Comparison of ENCODE assay signal across 21 cellular contexts in genomic region chr7:82250598-82250997, GRCh38.
DNase-seq lines count a peak whose midpoint lies in the region; ATAC-seq and TF ChIP-seq lines count a peak whose summit lies in the region.
"Had no signal": no experiment of that assay in that cellular context is flagged by ENCODE, and none has a peak within 500 bp of the region (broad histone marks: within the 10 kb centered on the region; RNA-seq: fewer than 3 reads in every experiment).

No MANE protein-coding gene starts in this region.

- POLR2A ChIA-PET in SK-N-SH (lab: Yijun Ruan, JAX), result no interaction called here

- H3K79me2 ChIP-seq in SK-N-SH (ENCODE audit: insufficient read depth) (no peaks in the 10 kb centered on the region), GM23248 (ENCODE audit: insufficient read depth) (no peaks in the 10 kb centered on the region)

- no peak for TF ChIP-seq RAD21 in SK-N-SH (IDR thresholded peaks at IDR 0.05; ENCODE audit: low read length)

- H4K20me1 ChIP-seq in SK-N-SH (ENCODE audit: insufficient read depth), result no peaks in the 10 kb centered on the region
- H4K20me1 ChIP-seq in GM23248 (ENCODE audit: insufficient read depth), result no peaks in the 10 kb centered on the region
- H4K20me1 ChIP-seq: BLaER1 had no signal

- DNase-seq in SK-N-SH, result no peak
- DNase-seq in AG10803 (ENCODE audit: low read depth), result peak; percentile 8
- DNase-seq in GM23248, result peak; percentile 4
- DNase-seq in amniotic epithelial cell (ENCODE audit: low read depth), result peak; percentile 12
- no peak for DNase-seq in NCI-H2081 (lab: John Stamatoyannopoulos, UW)
- DNase-seq: BE2C; C1 segment of cervical spinal cord; CD4-positive, alpha-beta memory T cell; CD4-positive, CD25-positive, alpha-beta regulatory T cell; CD8-positive, alpha-beta memory T cell; COR-L47; DND-41; EL; GDM1 had no signal

- H3K9ac ChIP-seq in SK-N-SH, result no peak overlapping the region
- no peak overlapping the region for H3K9ac ChIP-seq in GM23248
- H3K9ac ChIP-seq: BLaER1 had no signal

- H3K4me3 ChIP-seq in SK-N-SH (ENCODE audit: low read depth in 2 of 2, low read length in 1 of 2) (no peak overlapping the region), AG10803 (ENCODE audit: low read length) (no peak overlapping the region), GM23248 (no peak overlapping the region)
- H3K4me3 ChIP-seq: A549, BLaER1, GM12878 had no signal

- H3K4me1 ChIP-seq in SK-N-SH (ENCODE audit: control insufficient read depth in 1 of 2, insufficient read depth in 2 of 2, low read depth in 1 of 2, low read length in 1 of 2) (peaks cover 4 to 17% of the 10 kb centered on the region in 2 experiments; a peak in 3 of 4 replicates), GM23248 (ENCODE audit: insufficient read depth) (no peaks in the 10 kb centered on the region; the same call in 1 of the 2 replicates)
- H3K4me1 ChIP-seq: A549, BLaER1 had no signal

- H3K27me3 ChIP-seq in SK-N-SH (ENCODE audit: insufficient read depth), result no peaks in the 10 kb centered on the region
- no peaks in the 10 kb centered on the region for H3K27me3 ChIP-seq in GM23248 (replicated peaks; ENCODE audit: insufficient read depth)
- H3K27me3 ChIP-seq: BE2C, BLaER1 had no signal

- CTCF ChIA-PET in SK-N-SH (lab: Yijun Ruan, JAX), result interaction anchor here (0.8 to 1.5 kb wide), 2 partner anchors 14 to 16 kb away, joined by 3 to 5 read pairs; no protein-coding TSS in a partner anchor

- no peaks in the 10 kb centered on the region for H3K36me3 ChIP-seq in SK-N-SH (replicated peaks in 1 of 2; ENCODE audit: control insufficient read depth in 1 of 2, insufficient read depth in 2 of 2, low read length in 1 of 2)
- H3K36me3 ChIP-seq in GM23248 (ENCODE audit: low read depth), result no peaks in the 10 kb centered on the region
- H3K36me3 ChIP-seq: BLaER1 had no signal

- H3K9me2 ChIP-seq in SK-N-SH (no peaks in the 10 kb centered on the region), GM23248 (ENCODE audit: insufficient read depth) (no peaks in the 10 kb centered on the region)

- H3K9me3 ChIP-seq in SK-N-SH (no peaks in the 10 kb centered on the region), GM23248 (ENCODE audit: low read depth) (no peaks in the 10 kb centered on the region)
- H3K9me3 ChIP-seq: A549, BE2C, BLaER1 had no signal

- H3K4me2 ChIP-seq in SK-N-SH (no peak overlapping the region), GM23248 (ENCODE audit: unreplicated experiment) (no peak overlapping the region)
- H3K4me2 ChIP-seq: A549, BLaER1 had no signal

- TF ChIP-seq CTCF in SK-N-SH (IDR thresholded peaks at IDR 0.05), result no peak
- no peak for TF ChIP-seq CTCF in AG10803 (conservative IDR thresholded peaks at IDR 0.05; ENCODE audit: low read length)

- in situ Hi-C loops in GM23248 (cut with MboI), result no loop called here

- no peak for TF ChIP-seq EP300 in SK-N-SH (IDR thresholded peaks at IDR 0.05; ENCODE audit: borderline replicate concordance in 1 of 2, low read depth in 1 of 2, low read length in 1 of 2)

- ATAC-seq in SK-N-SH treated with all-trans-retinoic acid at 6 μM for 48 hours (no peak), HG03521 (IDR thresholded peaks at IDR 0.05; ENCODE audit: unreplicated experiment) (no peak), GM21786 (IDR thresholded peaks at IDR 0.05; ENCODE audit: unreplicated experiment) (no peak)
- ATAC-seq: A549, GM12878 had no signal

- peaks cover 4% of the 10 kb centered on the region for H3F3A ChIP-seq in SK-N-SH (replicated peaks; ENCODE audit: insufficient read depth)
- no peaks in the 10 kb centered on the region for H3F3A ChIP-seq in GM23248 (ENCODE audit: insufficient read depth)

- H3K27ac ChIP-seq in SK-N-SH (ENCODE audit: low read depth in 2 of 2, low read length in 1 of 2) (peak overlapping the region in 1 of 2 experiments; percentile 47; a peak in 2 of 4 replicates), GM23248 (no peak overlapping the region)
- H3K27ac ChIP-seq: 22Rv1, A549, BLaER1 had no signal

- no peak overlapping the region for H2AFZ ChIP-seq in SK-N-SH (ENCODE audit: low read depth)
- no peak overlapping the region for H2AFZ ChIP-seq in GM23248

TF ChIP-seq in SK-N-SH treated with all-trans-retinoic acid at 6 μM for 48 hours, 23 proteins besides CTCF, POLR2A, EP300 and RAD21 (continues in another document):
- TF ChIP-seq TSHZ2 (CRISPR knock-in tag; IDR thresholded peaks at IDR 0.05) (no peak), CSRNP3 (CRISPR knock-in tag; IDR thresholded peaks at IDR 0.05) (no peak), ZNF565 (CRISPR knock-in tag; conservative IDR thresholded peaks at IDR 0.05; ENCODE audit: low read depth) (no peak), ZC3H10 (CRISPR knock-in tag; IDR thresholded peaks at IDR 0.05) (0 out of 2 replicates have a peak, but pooled peaks have one; percentile 40)

TF ChIP-seq in SK-N-SH, 30 proteins besides CTCF, POLR2A, EP300 and RAD21:
- TF ChIP-seq RCOR1 (IDR thresholded peaks at IDR 0.05; ENCODE audit: low read length) (no peak), REST (IDR thresholded peaks at IDR 0.05; ENCODE audit: low read depth, low read length) (no peak), GABPA (IDR thresholded peaks at IDR 0.05; ENCODE audit: low read depth) (no peak), MEF2A (IDR thresholded peaks at IDR 0.05; ENCODE audit: borderline replicate concordance, low read depth) (no peak), SMC3 (IDR thresholded peaks at IDR 0.05; ENCODE audit: low read depth, low read length) (no peak), NFIC (IDR thresholded peaks at IDR 0.05; ENCODE audit: borderline replicate concordance) (no peak), ZBTB33 (IDR thresholded peaks at IDR 0.05; ENCODE audit: borderline replicate concordance, low read depth) (no peak), ELF1 (IDR thresholded peaks at IDR 0.05) (no peak), PBX3 (IDR thresholded peaks at IDR 0.05) (no peak), MAX (IDR thresholded peaks at IDR 0.05; ENCODE audit: low read depth) (no peak), TEAD4 (IDR thresholded peaks at IDR 0.05; ENCODE audit: borderline replicate concordance, insufficient read depth) (no peak), POLR2AphosphoS5 (IDR thresholded peaks at IDR 0.05; ENCODE audit: low read depth, low read length) (no peak), NRF1 (IDR thresholded peaks at IDR 0.05; ENCODE audit: low read depth, low read length) (no peak)

Comparison
In these comparisons a context has a peak if more than half of its experiments do, and no peak if none do; other contexts are left out.
1. DNase-seq: peak in AG10803 (single experiment), GM23248 (single experiment) and amniotic epithelial cell (single experiment); none in SK-N-SH (single experiment) and NCI-H2081 (0 of 2).